27 cellular contexts compared by ENCODE assay signal in the genomic region with DNA sequence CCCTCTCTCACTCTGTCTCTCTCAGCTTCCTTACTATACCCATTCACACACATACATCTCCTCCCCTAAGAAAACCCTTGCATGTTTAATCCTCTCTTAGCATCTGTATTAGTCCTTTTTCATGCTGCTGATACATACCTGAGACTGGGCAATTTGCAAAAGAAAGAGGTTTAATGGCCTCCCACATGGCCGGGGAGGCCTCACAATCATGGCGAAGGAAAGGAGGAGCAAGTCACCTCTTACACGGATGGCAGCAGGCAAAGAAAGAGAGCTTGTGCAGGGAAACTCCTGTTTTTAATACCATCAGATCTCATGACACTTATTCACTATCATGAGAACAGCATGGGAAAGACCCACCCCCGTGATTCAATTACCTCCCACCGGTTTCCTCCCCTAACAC.
"Had no signal": no experiment of that assay in that cellular context is flagged by ENCODE, and none has a peak within 500 bp of the region (broad histone marks: within the 10 kb centered on the region; RNA-seq: fewer than 3 reads in every experiment).

No MANE protein-coding gene starts in this region.

- FAIRE-seq: islet of Langerhans, keratinocyte had no signal

- H3K4me1 ChIP-seq: gastrocnemius medialis, heart right ventricle had no signal

- H3K36me3 Mint-ChIP-seq: naive thymus-derived CD8-positive, alpha-beta T cell had no signal

- DNase-seq: dermis blood vessel endothelial cell; dorsolateral prefrontal cortex; effector CD4-positive, alpha-beta T cell; effector memory CD4-positive, alpha-beta T cell; erythroblast; esophagus squamous epithelium; foreskin fibroblast; foreskin melanocyte; gastrocnemius medialis; glutamatergic neuron; head of caudate nucleus; heart right ventricle; hippocampal formation; left cardiac atrium; left lung; left ventricle myocardium superior; lower lobe of right lung; mesenchymal stem cell; mucosa of descending colon; naive B cell; naive thymus-derived CD8-positive, alpha-beta T cell had no signal

- H3K4me1 Mint-ChIP-seq: naive B cell; naive thymus-derived CD8-positive, alpha-beta T cell had no signal

- H3K4me3 Mint-ChIP-seq: mesothelial cell of epicardium; naive B cell; naive thymus-derived CD8-positive, alpha-beta T cell had no signal

- ATAC-seq: esophagus mucosa; gastrocnemius medialis; heart right ventricle; left cardiac atrium; left lung; left ventricle myocardium superior; lower lobe of right lung; mucosa of descending colon; naive thymus-derived CD8-positive, alpha-beta T cell had no signal

- H3K36me3 ChIP-seq: esophagus squamous epithelium, gastrocnemius medialis, heart right ventricle, left lung, lower lobe of right lung had no signal

- H3K9me3 ChIP-seq: esophagus squamous epithelium, gastrocnemius medialis, lower lobe of right lung, mucosa of descending colon had no signal

- H3K27ac Mint-ChIP-seq: mesothelial cell of epicardium; naive B cell; naive thymus-derived CD8-positive, alpha-beta T cell had no signal

- H3K4me3 ChIP-seq: coronary artery, dorsolateral prefrontal cortex, esophagus squamous epithelium, gastrocnemius medialis, heart right ventricle, left lung, lower lobe of right lung, mucosa of descending colon had no signal

- H3K27me3 ChIP-seq: dorsolateral prefrontal cortex, esophagus squamous epithelium, gastrocnemius medialis, heart right ventricle, left lung had no signal

- H3K27ac ChIP-seq: coronary artery, dorsolateral prefrontal cortex, epithelial cell of prostate, esophagus squamous epithelium, gastrocnemius medialis, heart right ventricle, left lung, lower lobe of right lung had no signal
